In the genomic region with DNA sequence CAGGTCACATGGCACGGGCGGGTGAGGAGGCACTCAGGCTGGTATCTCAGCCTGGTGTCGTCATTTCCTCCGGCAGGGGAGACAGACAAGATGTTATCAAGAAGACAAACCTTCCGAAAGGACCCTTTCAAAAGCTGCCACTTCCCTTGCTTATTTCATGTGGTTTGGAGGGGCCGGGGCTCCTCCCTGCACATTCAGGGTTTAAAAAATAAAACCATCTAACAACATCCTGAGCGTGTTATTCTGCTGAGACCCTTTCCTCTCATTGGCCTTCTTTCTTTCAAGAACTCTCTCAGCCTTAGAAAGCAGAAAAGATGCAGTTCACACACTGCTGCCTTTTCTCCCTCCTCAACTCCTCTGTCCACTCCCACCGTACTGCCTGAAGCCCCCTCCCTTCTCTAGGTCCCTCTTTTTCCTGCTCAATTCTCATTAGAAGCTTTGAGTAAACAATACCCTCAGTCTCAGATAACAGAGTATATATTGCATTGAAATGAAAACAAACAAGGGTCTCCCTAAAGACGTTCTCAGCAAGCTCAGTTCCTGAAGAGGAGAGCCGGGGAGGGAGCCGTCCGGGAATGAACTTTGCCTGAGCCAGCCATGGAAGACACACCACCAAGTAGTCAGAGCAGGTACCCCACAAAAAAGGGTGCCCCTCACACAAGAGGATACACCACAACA, we compare ENCODE assay signal across 1 cellular context.
TF ChIP-seq lines count a peak whose summit lies in the region.

No MANE protein-coding gene starts in this region.

TF ChIP-seq in A549, 52 proteins besides CTCF, POLR2A, EP300 and RAD21 (continued from another document):
- TF ChIP-seq REST (IDR thresholded peaks at IDR 0.05) = no peak
TF ChIP-seq in A549: peak in this region for 2.
